In genomic region chr6:282177-282866, GRCh38 we compare ENCODE assay signal across 15 cellular contexts. TPM values are rescaled to one million over a fixed set of nuclear protein-coding genes. Genes with fewer than 3 reads are reported as not detected.
DNase-seq lines count a peak whose midpoint lies in the region; ATAC-seq and TF ChIP-seq lines count a peak whose summit lies in the region.
"Had no signal": no experiment of that assay in that cellular context is flagged by ENCODE, and none has a peak within 500 bp of the region (broad histone marks: within the 10 kb centered on the region; RNA-seq: fewer than 3 reads in every experiment).

No MANE protein-coding gene starts in this region.

- ATAC-seq in memory B cell (ENCODE audit: low read depth): no peak
- no peak for ATAC-seq in stimulated activated naive B cell treated with anti-CD40 and anti-IgM and Interleukin-4, amounts not matched to agents 10 μg/mL and 1 μg/mL and 100 μg/mL, for 72 hours (replicated peaks)
- ATAC-seq: A549, GM12878 had no signal

- no peak for TF ChIP-seq CTCF in GM10248 (IDR thresholded peaks at IDR 0.05; ENCODE audit: control extremely low read depth, extremely low read depth, low read depth, missing control alignments)

- peak; percentile 3 for DNase-seq in T-helper 2 cell treated with Interferon-gamma antibody and Interleukin-4, amounts not matched to agents 5 μg/mL and 100 μg/mL, for 36 hours (ENCODE audit: low spot score)
- DNase-seq in T-helper 2 cell (no peak), GM10248 (ENCODE audit: extremely low spot score) (peak; percentile 19), memory B cell (ENCODE audit: low spot score in 2 of 2) (no peak), HT-29 (ENCODE audit: low spot score) (no peak), head of caudate nucleus (no peak)
- no peak for DNase-seq in stimulated activated naive B cell treated with anti-CD40 and anti-IgM and Interleukin-4, amounts not matched to agents 10 μg/mL and 1 μg/mL and 100 μg/mL, for 72 hours
- DNase-seq: AML-193; CD4-positive, alpha-beta memory T cell; DMS153; DMS79 treated with DMSO at 0.1 percent for 48 hours; GF-D8; H9 had no signal

- peaks cover 21% of the 10 kb centered on the region for H3K4me1 Mint-ChIP-seq in T-helper 2 cell treated with Interferon-gamma antibody and Interleukin-4, amounts not matched to agents 5 μg/mL and 100 μg/mL, for 36 hours (ENCODE audit: low read depth)
- peaks cover 18% of the 10 kb centered on the region for H3K4me1 Mint-ChIP-seq in memory B cell
- H3K4me1 Mint-ChIP-seq in stimulated activated naive B cell treated with anti-CD40 and anti-IgM and Interleukin-4, amounts not matched to agents 10 μg/mL and 1 μg/mL and 100 μg/mL, for 72 hours: peaks cover 36 to 65% of the 10 kb centered on the region in 2 donors

- POLR2A ChIA-PET in GM10248 (lab: Yijun Ruan, JAX): no interaction called here

- H3K27me3 Mint-ChIP-seq in T-helper 2 cell treated with Interferon-gamma antibody and Interleukin-4, amounts not matched to agents 5 μg/mL and 100 μg/mL, for 36 hours (ENCODE audit: low read depth): peaks cover 10% of the 10 kb centered on the region
- no peaks in the 10 kb centered on the region for H3K27me3 Mint-ChIP-seq in memory B cell
- H3K27me3 Mint-ChIP-seq in stimulated activated naive B cell treated with anti-CD40 and anti-IgM and Interleukin-4, amounts not matched to agents 10 μg/mL and 1 μg/mL and 100 μg/mL, for 72 hours: no peaks in the 10 kb centered on the region
- H3K27me3 Mint-ChIP-seq: CD4-positive, alpha-beta memory T cell had no signal

- CTCF ChIA-PET in GM10248 (lab: Yijun Ruan, JAX): interaction anchor here (1.3 to 1.5 kb wide), 2 partner anchors 12 to 26 kb away, joined by 3 read pairs; no protein-coding TSS in a partner anchor

- H3K4me3 Mint-ChIP-seq in T-helper 2 cell treated with Interferon-gamma antibody and Interleukin-4, amounts not matched to agents 5 μg/mL and 100 μg/mL, for 36 hours: no peak overlapping the region
- no peak overlapping the region for H3K4me3 Mint-ChIP-seq in memory B cell
- H3K4me3 Mint-ChIP-seq in stimulated activated naive B cell treated with anti-CD40 and anti-IgM and Interleukin-4, amounts not matched to agents 10 μg/mL and 1 μg/mL and 100 μg/mL, for 72 hours: no peak overlapping the region
- H3K4me3 Mint-ChIP-seq: CD4-positive, alpha-beta memory T cell; H9 had no signal

- H3K9me3 Mint-ChIP-seq in T-helper 2 cell treated with Interferon-gamma antibody and Interleukin-4, amounts not matched to agents 5 μg/mL and 100 μg/mL, for 36 hours: no peaks in the 10 kb centered on the region
- H3K9me3 Mint-ChIP-seq in memory B cell: no peaks in the 10 kb centered on the region
- H3K9me3 Mint-ChIP-seq in stimulated activated naive B cell treated with anti-CD40 and anti-IgM and Interleukin-4, amounts not matched to agents 10 μg/mL and 1 μg/mL and 100 μg/mL, for 72 hours: peaks cover 0 to 6% of the 10 kb centered on the region in 2 donors

- H3K36me3 Mint-ChIP-seq in T-helper 2 cell treated with Interferon-gamma antibody and Interleukin-4, amounts not matched to agents 5 μg/mL and 100 μg/mL, for 36 hours (ENCODE audit: low read depth): peaks cover 1% of the 10 kb centered on the region
- peaks cover 24% of the 10 kb centered on the region for H3K36me3 Mint-ChIP-seq in memory B cell
- peaks cover 19 to 25% of the 10 kb centered on the region in 2 donors for H3K36me3 Mint-ChIP-seq in stimulated activated naive B cell treated with anti-CD40 and anti-IgM and Interleukin-4, amounts not matched to agents 10 μg/mL and 1 μg/mL and 100 μg/mL, for 72 hours
- H3K36me3 Mint-ChIP-seq: CD4-positive, alpha-beta memory T cell had no signal

- H3K27ac Mint-ChIP-seq in T-helper 2 cell treated with Interferon-gamma antibody and Interleukin-4, amounts not matched to agents 5 μg/mL and 100 μg/mL, for 36 hours: no peak overlapping the region
- H3K27ac Mint-ChIP-seq in memory B cell: peak overlapping the region; percentile 1
- peak overlapping the region; percentile 37 for H3K27ac Mint-ChIP-seq in stimulated activated naive B cell treated with anti-CD40 and anti-IgM and Interleukin-4, amounts not matched to agents 10 μg/mL and 1 μg/mL and 100 μg/mL, for 72 hours
- H3K27ac Mint-ChIP-seq: CD4-positive, alpha-beta memory T cell; H9 had no signal

- intact Hi-C loops in head of caudate nucleus (cut with DNase I): no loop called here

RNA-seq across cellular contexts. Expression of gene DUSP22, which starts 10.0 kb away (rescaled TPM):
- total RNA-seq in HT-29 (2014; rRNA removed; shearing (Covaris generic)): 14.4 and 19.3 TPM in 2 replicates

Comparison
In these comparisons a context has a peak if more than half of its experiments do, and no peak if none do; other contexts are left out.
1. DNase-seq: peak in T-helper 2 cell treated with Interferon-gamma antibody and Interleukin-4, amounts not matched to agents 5 μg/mL and 100 μg/mL, for 36 hours (single experiment) and GM10248 (single experiment); none in T-helper 2 cell (0 of 5), memory B cell (0 of 2), stimulated activated naive B cell treated with anti-CD40 and anti-IgM and Interleukin-4, amounts not matched to agents 10 μg/mL and 1 μg/mL and 100 μg/mL, for 72 hours (single experiment), HT-29 (single experiment) and head of caudate nucleus (0 of 42).